Comparison of ENCODE assay signal across 32 cellular contexts in genomic region chr2:42723465-42723864, GRCh38. TPM values are rescaled to one million over a fixed set of nuclear protein-coding genes. Genes with fewer than 3 reads are reported as not detected.
"Had no signal": no experiment of that assay in that cellular context is flagged by ENCODE, and none has a peak within 500 bp of the region (broad histone marks: within the 10 kb centered on the region; RNA-seq: fewer than 3 reads in every experiment).

No MANE protein-coding gene starts in this region.

- H3K79me2 ChIP-seq: parathyroid adenoma had no signal

- DNase-seq: central memory CD4-positive, alpha-beta T cell; colonic mucosa; effector memory CD4-positive, alpha-beta T cell; foreskin keratinocyte; glutamatergic neuron; heart right ventricle; hippocampal formation; left cardiac atrium; left ventricle myocardium superior; naive B cell; right lobe of liver; spleen; stimulated activated CD4-positive, alpha-beta T cell treated with anti-CD3 and anti-CD28 coated beads, Interleukin-4, amount 100 ng/mL, for 4 hours; stimulated activated naive B cell treated with anti-CD40 and anti-IgM and Interleukin-4, amounts not matched to agents 10 μg/mL and 1 μg/mL and 100 μg/mL, for 72 hours; transverse colon; upper lobe of right lung; uterus had no signal

- H3K4me1 Mint-ChIP-seq: naive B cell had no signal

- H3K4me3 Mint-ChIP-seq: dendritic cell treated with granulocyte-macrophage colony-stimulating factor and Interleukin-4, amounts not matched to agents 40 ng/mL and 50 ng/mL, for 4 days; memory B cell; naive B cell; natural killer cell treated with Interleukin-12 subunit alpha and Interleukin-12 subunit beta and Interleukin-15 and Interleukin-18, amount 100 ng/mL, for 72 hours; neural crest cell; stimulated activated naive CD8-positive, alpha-beta T cell treated with anti-CD3 and anti-CD28 coated beads, Interleukin-15, Interleukin-2, amounts not matched to agents 100 ng/mL and 50 ng/mL, for 24 hours had no signal

- H3K4me1 ChIP-seq: foreskin keratinocyte, parathyroid adenoma, right lobe of liver, upper lobe of right lung, uterus had no signal

- H3K36me3 Mint-ChIP-seq: naive B cell; natural killer cell treated with Interleukin-12 subunit alpha and Interleukin-12 subunit beta and Interleukin-15 and Interleukin-18, amount 100 ng/mL, for 72 hours had no signal

- H3K9me3 ChIP-seq: colonic mucosa, esophagus muscularis mucosa, heart right ventricle, right lobe of liver, spleen, thoracic aorta, transverse colon, upper lobe of right lung, uterus had no signal

- H3K27me3 ChIP-seq: colonic mucosa, esophagus muscularis mucosa, foreskin keratinocyte, heart right ventricle, right lobe of liver, spleen, transverse colon, upper lobe of right lung, uterus had no signal

- H3K36me3 ChIP-seq: colonic mucosa, right lobe of liver, thoracic aorta, transverse colon, upper lobe of right lung, uterus had no signal

- H3K27me3 Mint-ChIP-seq: dendritic cell treated with granulocyte-macrophage colony-stimulating factor and Interleukin-4, amounts not matched to agents 40 ng/mL and 50 ng/mL, for 4 days; memory B cell; naive B cell; natural killer cell treated with Interleukin-12 subunit alpha and Interleukin-12 subunit beta and Interleukin-15 and Interleukin-18, amount 100 ng/mL, for 72 hours; progenitor cell of endocrine pancreas; stimulated activated naive B cell treated with anti-CD40 and anti-IgM and Interleukin-4, amounts not matched to agents 10 μg/mL and 1 μg/mL and 100 μg/mL, for 72 hours; stimulated activated naive CD8-positive, alpha-beta T cell treated with anti-CD3 and anti-CD28 coated beads, Interleukin-15, Interleukin-2, amounts not matched to agents 100 ng/mL and 50 ng/mL, for 24 hours had no signal

- H3K27ac Mint-ChIP-seq: memory B cell; naive B cell; natural killer cell treated with Interleukin-12 subunit alpha and Interleukin-12 subunit beta and Interleukin-15 and Interleukin-18, amount 100 ng/mL, for 72 hours; progenitor cell of endocrine pancreas; stimulated activated naive B cell treated with anti-CD40 and anti-IgM and Interleukin-4, amounts not matched to agents 10 μg/mL and 1 μg/mL and 100 μg/mL, for 72 hours; stimulated activated naive CD8-positive, alpha-beta T cell treated with anti-CD3 and anti-CD28 coated beads, Interleukin-15, Interleukin-2, amounts not matched to agents 100 ng/mL and 50 ng/mL, for 24 hours had no signal

- H3K9ac ChIP-seq: parathyroid adenoma had no signal

- H2AFZ ChIP-seq: parathyroid adenoma had no signal

- H3K9me3 Mint-ChIP-seq: dendritic cell treated with granulocyte-macrophage colony-stimulating factor and Interleukin-4, amounts not matched to agents 40 ng/mL and 50 ng/mL, for 4 days; memory B cell; naive B cell; natural killer cell treated with Interleukin-12 subunit alpha and Interleukin-12 subunit beta and Interleukin-15 and Interleukin-18, amount 100 ng/mL, for 72 hours; neural crest cell; stimulated activated naive B cell treated with anti-CD40 and anti-IgM and Interleukin-4, amounts not matched to agents 10 μg/mL and 1 μg/mL and 100 μg/mL, for 72 hours; stimulated activated naive CD8-positive, alpha-beta T cell treated with anti-CD3 and anti-CD28 coated beads, Interleukin-15, Interleukin-2, amounts not matched to agents 100 ng/mL and 50 ng/mL, for 24 hours had no signal

- FAIRE-seq: endothelial cell of umbilical vein, islet of Langerhans had no signal

- H3K4me3 ChIP-seq: colonic mucosa, esophagus muscularis mucosa, heart right ventricle, lung, right lobe of liver, spleen, thoracic aorta, transverse colon, upper lobe of right lung, uterus had no signal

- H3K27ac ChIP-seq: colonic mucosa, esophagus muscularis mucosa, foreskin keratinocyte, heart right ventricle, parathyroid adenoma, right lobe of liver, spleen, transverse colon, uterus had no signal

RNA-seq across cellular contexts. Expression of gene OXER1, which starts 40.5 kb away (rescaled TPM):
- total RNA-seq: epithelial cell of proximal tubule; natural killer cell treated with Interleukin-12 subunit alpha and Interleukin-12 subunit beta and Interleukin-15 and Interleukin-18, amount 100 ng/mL, for 72 hours; osteoblast had no signal
- polyA plus RNA-seq: fibroblast of lung had no signal
